ENCODE assay signal across 33 cellular contexts in the genomic region with DNA sequence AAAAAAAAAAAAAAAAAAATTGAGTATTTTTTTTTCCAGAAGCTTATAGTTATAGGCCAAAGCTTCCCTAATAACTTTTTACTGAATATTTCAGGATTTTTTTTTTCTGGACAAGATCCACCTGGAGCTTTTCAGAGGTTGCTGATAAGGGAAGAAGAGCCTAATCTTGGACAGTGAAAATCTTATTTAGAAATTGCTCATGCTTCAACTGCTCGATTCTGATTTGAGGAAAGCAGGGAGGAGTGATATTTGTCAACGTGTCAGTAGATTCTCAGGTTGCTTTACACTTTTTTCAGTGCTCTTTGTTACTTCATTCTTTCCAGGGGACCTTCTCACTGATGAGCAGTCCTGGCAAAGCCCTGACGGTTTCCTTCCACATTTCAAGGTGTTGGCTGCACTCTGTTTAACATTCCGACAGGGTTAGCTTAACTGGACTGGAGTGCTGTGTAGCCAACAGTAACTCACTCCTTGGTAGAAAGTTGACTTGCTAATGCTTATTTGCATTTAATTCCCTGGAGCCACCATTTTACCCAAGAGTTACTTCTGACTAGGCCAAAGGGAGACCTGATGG. TPM values are rescaled to one million over a fixed set of nuclear protein-coding genes. Genes with fewer than 3 reads are reported as not detected.
"Had no signal": no experiment of that assay in that cellular context is flagged by ENCODE, and none has a peak within 500 bp of the region (broad histone marks: within the 10 kb centered on the region; RNA-seq: fewer than 3 reads in every experiment).

No MANE protein-coding gene starts in this region.

- H2AFZ ChIP-seq: PC-9 had no signal

- H3K36me3 ChIP-seq: brain microvascular endothelial cell, cardiac muscle cell, WERI-Rb-1 had no signal

- DNase-seq: activated CD4-positive, alpha-beta T cell treated with anti-CD3 and anti-CD28 coated beads, Interleukin-2, amount 10 ng/mL, durations not matched to agents 24 days and 14 days; activated CD4-positive, alpha-beta T cell treated with anti-CD3 and anti-CD28 coated beads, Interleukin-2, amount 50 U/mL, for 4 hours; activated CD4-positive, CD25-positive, alpha-beta regulatory T cell; activated CD8-positive, alpha-beta T cell treated with anti-CD3 and anti-CD28 coated beads for 36 hours; activated effector memory CD4-positive, alpha-beta T cell treated with Interleukin-2 at 50 U/mL for 16 hours; activated naive CD4-positive, alpha-beta T cell treated with anti-CD3 and anti-CD28 coated beads, Interleukin-2, amount 10 ng/mL, durations not matched to agents 7 days and 5 days; activated T-cell treated with anti-CD3 and anti-CD28 coated beads, Interleukin-2, amount 50 U/mL, for 48 hours; amniotic stem cell; aorta; brain microvascular endothelial cell; NCI-H1092 treated with DMSO at 0.1 percent for 48 hours; NCI-H1417; NCI-H146; NCI-H187; NCI-H2029 treated with DMSO at 0.1 percent for 48 hours; NCI-H2107; NCI-H2171; NCI-H510A; NCI-H748 treated with DMSO at 0.1 percent for 48 hours; PC-9; SW 1271; T-helper 1 cell; T-helper 2 cell; T-helper 9 cell; WERI-Rb-1 had no signal

- H3K27me3 Mint-ChIP-seq: activated CD4-positive, alpha-beta T cell treated with anti-CD3 and anti-CD28 coated beads, Interleukin-2, amount 10 ng/mL, durations not matched to agents 24 days and 14 days; activated naive CD4-positive, alpha-beta T cell treated with anti-CD3 and anti-CD28 coated beads, Interleukin-2, amount 10 ng/mL, durations not matched to agents 7 days and 5 days; activated naive CD8-positive, alpha-beta T cell; central memory CD8-positive, alpha-beta T cell had no signal

- H3K4me3 Mint-ChIP-seq: activated CD4-positive, alpha-beta T cell treated with anti-CD3 and anti-CD28 coated beads, Interleukin-2, amount 10 ng/mL, durations not matched to agents 24 days and 14 days; activated CD8-positive, alpha-beta T cell treated with anti-CD3 and anti-CD28 coated beads for 36 hours; activated naive CD4-positive, alpha-beta T cell treated with anti-CD3 and anti-CD28 coated beads, Interleukin-2, amount 10 ng/mL, durations not matched to agents 7 days and 5 days; activated naive CD8-positive, alpha-beta T cell; central memory CD8-positive, alpha-beta T cell had no signal

- ATAC-seq: activated CD8-positive, alpha-beta T cell treated with anti-CD3 and anti-CD28 coated beads for 36 hours; Right ventricle myocardium inferior had no signal

- FAIRE-seq: RCC 7860 had no signal

- H3K4me1 Mint-ChIP-seq: activated CD4-positive, alpha-beta T cell treated with anti-CD3 and anti-CD28 coated beads, Interleukin-2, amount 10 ng/mL, durations not matched to agents 24 days and 14 days; activated naive CD4-positive, alpha-beta T cell treated with anti-CD3 and anti-CD28 coated beads, Interleukin-2, amount 10 ng/mL, durations not matched to agents 7 days and 5 days; central memory CD8-positive, alpha-beta T cell had no signal

- H3K4me2 ChIP-seq: PC-9 had no signal

- H3K27ac ChIP-seq: brain microvascular endothelial cell, cardiac muscle cell, PC-9, RWPE1, WERI-Rb-1 had no signal

- H3K9me3 Mint-ChIP-seq: activated CD8-positive, alpha-beta T cell treated with anti-CD3 and anti-CD28 coated beads for 36 hours had no signal

- H3K27me3 ChIP-seq: brain microvascular endothelial cell, cardiac muscle cell had no signal

- H3K4me3 ChIP-seq: cardiac muscle cell, PC-9 had no signal

- H3K27ac Mint-ChIP-seq: activated CD4-positive, alpha-beta T cell treated with anti-CD3 and anti-CD28 coated beads, Interleukin-2, amount 10 ng/mL, durations not matched to agents 24 days and 14 days; activated CD8-positive, alpha-beta T cell treated with anti-CD3 and anti-CD28 coated beads for 36 hours; activated naive CD4-positive, alpha-beta T cell treated with anti-CD3 and anti-CD28 coated beads, Interleukin-2, amount 10 ng/mL, durations not matched to agents 7 days and 5 days; activated naive CD8-positive, alpha-beta T cell had no signal

- H3K36me3 Mint-ChIP-seq: activated naive CD4-positive, alpha-beta T cell treated with anti-CD3 and anti-CD28 coated beads, Interleukin-2, amount 10 ng/mL, durations not matched to agents 7 days and 5 days; activated naive CD8-positive, alpha-beta T cell had no signal

RNA-seq across cellular contexts. Expression of a gene that starts 24.1 kb away (rescaled TPM):
- total RNA-seq: activated CD4-positive, alpha-beta T cell treated with anti-CD3 and anti-CD28 coated beads, Interleukin-2, amount 10 ng/mL, durations not matched to agents 24 days and 14 days; activated CD8-positive, alpha-beta memory T cell treated with anti-CD3 and anti-CD28 coated beads for 36 hours; activated CD8-positive, alpha-beta T cell treated with anti-CD3 and anti-CD28 coated beads for 36 hours; OCI-LY7 had no signal
